Comparison of ENCODE assay signal across 2 cellular contexts in genomic region chr19:30651691-30652090, GRCh38.
TF ChIP-seq lines count a peak whose summit lies in the region.

No MANE protein-coding gene starts in this region.

TF ChIP-seq in A549, 52 proteins besides CTCF, POLR2A, EP300 and RAD21 (continued from another document):
- TF ChIP-seq USF2 (IDR thresholded peaks at IDR 0.05) (no peak), HMGXB4 (CRISPR knock-in tag; IDR thresholded peaks at IDR 0.05; ENCODE audit: borderline replicate concordance) (no peak), MAX (IDR thresholded peaks at IDR 0.05) (no peak), MAFK (IDR thresholded peaks at IDR 0.05; ENCODE audit: partially characterized antibody) (no peak), MYC (IDR thresholded peaks at IDR 0.05; ENCODE audit: borderline replicate concordance, low read length) (no peak), E2F6 (IDR thresholded peaks at IDR 0.05; ENCODE audit: borderline replicate concordance, low read depth) (no peak), HOXA7 (CRISPR knock-in tag; IDR thresholded peaks at IDR 0.05) (no peak), NPAS2 (CRISPR knock-in tag; IDR thresholded peaks at IDR 0.05; ENCODE audit: borderline replicate concordance) (no peak), ZNF302 (CRISPR knock-in tag; IDR thresholded peaks at IDR 0.05) (no peak), TP53 (CRISPR knock-in tag; IDR thresholded peaks at IDR 0.05) (no peak), FOSL2 (IDR thresholded peaks at IDR 0.05) (no peak), FOSL2 (CRISPR knock-in tag; IDR thresholded peaks at IDR 0.05) (no peak), ESRRA (IDR thresholded peaks at IDR 0.05; ENCODE audit: borderline replicate concordance, low read length) (no peak), KDM1A (IDR thresholded peaks at IDR 0.05; ENCODE audit: low read depth) (no peak)

TF ChIP-seq in GM23338, 12 proteins besides CTCF, POLR2A, EP300 and RAD21 (continued from another document):
- no peak for TF ChIP-seq ZNF462 (CRISPR knock-in tag; IDR thresholded peaks at IDR 0.05)
- no peak for TF ChIP-seq STAT1 (IDR thresholded peaks at IDR 0.05; ENCODE audit: unreplicated experiment)
- no peak for TF ChIP-seq CREB1 (CRISPR knock-in tag; IDR thresholded peaks at IDR 0.05; ENCODE audit: low read depth)
- no peak for TF ChIP-seq ZNF331 (CRISPR knock-in tag; IDR thresholded peaks at IDR 0.05; ENCODE audit: low read depth)
- no peak for TF ChIP-seq ETS1 (IDR thresholded peaks at IDR 0.05)
- no peak for TF ChIP-seq POLR2AphosphoS5 (IDR thresholded peaks at IDR 0.05; ENCODE audit: low read depth)
